8 cellular contexts compared by ENCODE assay signal in genomic region chr14:39169541-39169900, GRCh38. TPM values are rescaled to one million over a fixed set of nuclear protein-coding genes. Genes with fewer than 3 reads are reported as not detected.
DNase-seq lines count a peak whose midpoint lies in the region; ATAC-seq and TF ChIP-seq lines count a peak whose summit lies in the region.

No MANE protein-coding gene starts in this region.

- H3K4me2 ChIP-seq in BLaER1, result peak overlapping the region; percentile 95
- peak overlapping the region; percentile 97 for H3K4me2 ChIP-seq in GM23248 (ENCODE audit: unreplicated experiment)

- TF ChIP-seq EP300 in gastroesophageal sphincter (IDR thresholded peaks at IDR 0.05), result no peak

- peak overlapping the region; percentile 99 for H2AFZ ChIP-seq in GM23248

- H3K36me3 ChIP-seq in BLaER1 (peaks cover 13% of the 10 kb centered on the region; the same call in 1 of the 2 replicates), GM23248 (ENCODE audit: low read depth) (no peaks in the 10 kb centered on the region), WERI-Rb-1 (peaks cover 4% of the 10 kb centered on the region), gastroesophageal sphincter (peaks cover 0 to 22% of the 10 kb centered on the region in 2 donors), prostate gland (no peaks in the 10 kb centered on the region)

- H3F3A ChIP-seq in GM23248 (ENCODE audit: insufficient read depth), result peaks cover 24% of the 10 kb centered on the region

- H3K4me1 ChIP-seq in BLaER1, result peaks cover 41% of the 10 kb centered on the region
- H3K4me1 ChIP-seq in GM23248 (ENCODE audit: insufficient read depth), result peaks cover 26% of the 10 kb centered on the region
- peaks cover 5 to 55% (median 12%) of the 10 kb centered on the region in 3 donors for H3K4me1 ChIP-seq in gastroesophageal sphincter
- peaks cover 9% of the 10 kb centered on the region for H3K4me1 ChIP-seq in prostate gland (replicated peaks)

- peak overlapping the region; percentile 94 for H3K4me3 ChIP-seq in BLaER1
- peak overlapping the region; percentile 100 for H3K4me3 ChIP-seq in GM23248
- peak overlapping the region; percentile 92 for H3K4me3 ChIP-seq in WERI-Rb-1 (ENCODE audit: low read depth, low read length)
- peak overlapping the region; percentile 70 to 74 for H3K4me3 ChIP-seq in gastroesophageal sphincter
- H3K4me3 ChIP-seq in prostate gland, result peak overlapping the region; percentile 74 to 91

- H3K79me2 ChIP-seq in GM23248 (ENCODE audit: insufficient read depth), result peaks cover 54% of the 10 kb centered on the region

- TF ChIP-seq CTCF in WERI-Rb-1 (IDR thresholded peaks at IDR 0.05; ENCODE audit: low read depth, low read length) (no peak), gastroesophageal sphincter (IDR thresholded peaks at IDR 0.05) (no peak), prostate gland (IDR thresholded peaks at IDR 0.05) (no peak)

- H4K20me1 ChIP-seq in BLaER1, result no peaks in the 10 kb centered on the region
- H4K20me1 ChIP-seq in GM23248 (ENCODE audit: insufficient read depth), result no peaks in the 10 kb centered on the region

- H3K27me3 ChIP-seq in BLaER1 (no peaks in the 10 kb centered on the region), GM23248 (replicated peaks; ENCODE audit: insufficient read depth) (no peaks in the 10 kb centered on the region), WERI-Rb-1 (ENCODE audit: insufficient read depth, low read depth, severe bottlenecking) (no peaks in the 10 kb centered on the region), gastroesophageal sphincter (no peaks in the 10 kb centered on the region), prostate gland (replicated peaks; ENCODE audit: insufficient read depth) (no peaks in the 10 kb centered on the region)

- in situ Hi-C loops in GM23248 (cut with MboI), result no loop called here

- H3K9me2 ChIP-seq in GM23248 (ENCODE audit: insufficient read depth), result no peaks in the 10 kb centered on the region

- H3K9ac ChIP-seq in BLaER1 (peak overlapping the region; percentile 95), GM23248 (peak overlapping the region; percentile 94)

- ATAC-seq in gastroesophageal sphincter, result no peak
- ATAC-seq in GM21423 (IDR thresholded peaks at IDR 0.05; ENCODE audit: unreplicated experiment), result no peak

- H3K9me3 ChIP-seq in BLaER1 (no peaks in the 10 kb centered on the region), GM23248 (ENCODE audit: low read depth) (no peaks in the 10 kb centered on the region), WERI-Rb-1 (ENCODE audit: severe bottlenecking) (no peaks in the 10 kb centered on the region), gastroesophageal sphincter (no peaks in the 10 kb centered on the region), prostate gland (no peaks in the 10 kb centered on the region)

- WGBS in GM23248 (ENCODE audit: low coverage in 1 of 2, low lambda C conversion rate in 2 of 2, missing lambda C conversion rate in 2 of 2), 2 experiments, result 0 to 2% methylated on average over 7 of the region's 7 CpGs
- WGBS in gastroesophageal sphincter (ENCODE audit: low coverage in 1 of 2), 2 donors, result 0% methylated on average over 7 of the region's 7 CpGs; no CpG with 5 or more reads in 1 of the 2 donors
- under 1% methylated on average over 7 of the region's 7 CpGs for WGBS in prostate gland

- peak; percentile 43 for DNase-seq in GM23248
- DNase-seq in WERI-Rb-1, result no peak
- peak; percentile 32 for DNase-seq in prostate gland (ENCODE audit: low spot score)
- no peak for DNase-seq in posterior cingulate gyrus
- DNase-seq in NCI-H128 (lab: John Stamatoyannopoulos, UW; ENCODE audit: unreplicated experiment), result no peak

- intact Hi-C loops in prostate gland (cut with DNase I), result loop anchor here (5.0 kb wide), 1 partner anchor 198 kb away; no protein-coding TSS in a partner anchor
- intact Hi-C loops in posterior cingulate gyrus (cut with DNase I), result no loop called here

- TF ChIP-seq POLR2A in gastroesophageal sphincter (IDR thresholded peaks at IDR 0.05), result no peak
- no peak for TF ChIP-seq POLR2A in prostate gland (IDR thresholded peaks at IDR 0.05)

- H3K27ac ChIP-seq in BLaER1 (peak overlapping the region; percentile 94), GM23248 (peak overlapping the region; percentile 96), WERI-Rb-1 (peak overlapping the region; percentile 91), gastroesophageal sphincter (peak overlapping the region; percentile 91 to 97 (median 95)), prostate gland (peak overlapping the region; percentile 97 to 98)

RNA-seq across cellular contexts. Expression of gene TRAPPC6B, which starts 0.6 kb away (rescaled TPM):
- total RNA-seq in GM23248 (2014; rRNA removed; shearing (Covaris generic)), result 28.3 and 32.0 TPM in 2 replicates
- 25.6 and 26.4 TPM in 2 replicates for polyA plus RNA-seq in GM23248 (2016; fragmentation: Nextera tagmentation; extraction: Ambion mirVana)
- total RNA-seq in gastroesophageal sphincter, result 10 to 100 TPM; 28.7 to 50.7 (median 35.5) TPM
- 10 to 100 TPM; 20.1 to 26.5 TPM for total RNA-seq in prostate gland

RNA-seq across cellular contexts. Expression of gene PNN, which starts 5.5 kb away (rescaled TPM):
- total RNA-seq in GM23248 (2014; rRNA removed; shearing (Covaris generic)), result 15.3 and 21.8 TPM in 2 replicates
- 32.3 and 39.7 TPM in 2 replicates for polyA plus RNA-seq in GM23248 (2016; fragmentation: Nextera tagmentation; extraction: Ambion mirVana)
- total RNA-seq in gastroesophageal sphincter (10 to 100 TPM; 19.6 to 43.1 (median 37.1) TPM), prostate gland (10 to 100 TPM; 29.8 to 32.7 TPM)

RNA-seq across cellular contexts. Expression of gene GEMIN2, which starts 55.4 kb away (rescaled TPM):
- 13.9 and 25.5 TPM in 2 replicates for total RNA-seq in GM23248 (2014; rRNA removed; shearing (Covaris generic))
- polyA plus RNA-seq in GM23248 (2016; fragmentation: Nextera tagmentation; extraction: Ambion mirVana), result 16.4 and 19.0 TPM in 2 replicates
- total RNA-seq in gastroesophageal sphincter (10 to 100 TPM; 15.3 to 33.0 (median 20.2) TPM), prostate gland (10 to 100 TPM; 13.2 to 22.3 TPM)

Comparison
In these comparisons a context has a peak if more than half of its experiments do, and no peak if none do; other contexts are left out.
1. DNase-seq: peak in GM23248 (single experiment) and prostate gland (single experiment); none in WERI-Rb-1 (single experiment), posterior cingulate gyrus (0 of 10) and NCI-H128 (single experiment).
2. Peak in every context shown above with its lines, with median percentiles within 50 percentile points of each other: H3K27ac ChIP-seq and H3K4me3 ChIP-seq.